ENCODE assay signal across 8 cellular contexts in genomic region chr20:48827880-48828733, GRCh38. TPM values are rescaled to one million over a fixed set of nuclear protein-coding genes. Genes with fewer than 3 reads are reported as not detected.
A peak's percentile ranks its signal among the peaks of the same experiment; 100 is the strongest.
DNase-seq lines count a peak whose midpoint lies in the region; ATAC-seq and TF ChIP-seq lines count a peak whose summit lies in the region.

Gene PREX1, minus strand, starts transcription at chr20:48827999. Its CDS starts 139 bp downstream, at chr20:48827860.

- POLR2A ChIA-PET in OCI-LY7 (lab: Charles Lee), result interaction anchor here (0.5 to 1.2 kb wide), 3 partner anchors 17 to 77 kb away, joined by 3 to 7 read pairs (median 3); no protein-coding TSS in a partner anchor

- H3K79me2 ChIP-seq in OCI-LY7 (ENCODE audit: insufficient read depth, low read depth, low read length), result peaks cover 43% of the 10 kb centered on the region; the same call in 1 of the 2 replicates

- TF ChIP-seq CTCF in OCI-LY7 (conservative IDR thresholded peaks at IDR 0.05; ENCODE audit: low read length), result peak; percentile 15; the same call in 1 of the 2 replicates

- ATAC-seq in GM18907 (IDR thresholded peaks at IDR 0.05; ENCODE audit: unreplicated experiment) (peak; percentile 41), HG03280 (IDR thresholded peaks at IDR 0.05; ENCODE audit: unreplicated experiment) (peak; percentile 56)
- peak; percentile 83 for ATAC-seq in natural killer cell treated with Interleukin-12 subunit alpha and Interleukin-12 subunit beta and Interleukin-15 and Interleukin-18, amount 100 ng/mL, for 72 hours

- peak within 1 kb of the TSS; percentile 91 for H3K4me3 ChIP-seq in OCI-LY7 (ENCODE audit: low read depth, low read length, poor library complexity, severe bottlenecking)

- CTCF ChIA-PET in OCI-LY7 (lab: Charles Lee; ENCODE audit: unreplicated experiment), result interaction anchor here (1.2 kb wide), 1 partner anchor 171 kb away, joined by 3 read pairs; no protein-coding TSS in a partner anchor

- no TSS peak for BruUV-seq in OCI-LY7 (replicated peaks; lab: Mats Ljungman, UMichigan)

- H3K27ac ChIP-seq in OCI-LY7 (ENCODE audit: low read depth, low read length, poor library complexity, severe bottlenecking), result peak within 1 kb of the TSS; percentile 93

- peaks cover 4% of the 10 kb centered on the region for H3K36me3 Mint-ChIP-seq in activated T-helper 1 cell treated with anti-CD3 and anti-CD28 coated beads, Interleukin-12 subunit alpha, Interleukin-12 subunit beta, Interleukin-2, Interleukin-4 antibody, amounts not matched to agents 30 ng/mL and 10 ng/mL and 1 ng/mL, durations not matched to agents 14 hours and 24 hours and 36 hours (ENCODE audit: low read depth)
- no peaks in the 10 kb centered on the region for H3K36me3 Mint-ChIP-seq in natural killer cell treated with Interleukin-12 subunit alpha and Interleukin-12 subunit beta and Interleukin-15 and Interleukin-18, amount 100 ng/mL, for 72 hours

- H3K4me1 Mint-ChIP-seq in activated T-helper 1 cell treated with anti-CD3 and anti-CD28 coated beads, Interleukin-12 subunit alpha, Interleukin-12 subunit beta, Interleukin-2, Interleukin-4 antibody, amounts not matched to agents 30 ng/mL and 10 ng/mL and 1 ng/mL, durations not matched to agents 14 hours and 24 hours and 36 hours (ENCODE audit: low read depth), result peaks cover 56% of the 10 kb centered on the region
- H3K4me1 Mint-ChIP-seq in natural killer cell treated with Interleukin-12 subunit alpha and Interleukin-12 subunit beta and Interleukin-15 and Interleukin-18, amount 100 ng/mL, for 72 hours (ENCODE audit: low read depth in 2 of 2), result peaks cover 38 to 53% of the 10 kb centered on the region in 2 donors

- no peaks in the 10 kb centered on the region for H4K20me1 ChIP-seq in OCI-LY7 (ENCODE audit: insufficient read depth, low read length)

- H3K27me3 Mint-ChIP-seq in activated T-helper 1 cell treated with anti-CD3 and anti-CD28 coated beads, Interleukin-12 subunit alpha, Interleukin-12 subunit beta, Interleukin-2, Interleukin-4 antibody, amounts not matched to agents 30 ng/mL and 10 ng/mL and 1 ng/mL, durations not matched to agents 14 hours and 24 hours and 36 hours (ENCODE audit: insufficient read depth), result peaks cover 7% of the 10 kb centered on the region
- no peaks in the 10 kb centered on the region for H3K27me3 Mint-ChIP-seq in natural killer cell treated with Interleukin-12 subunit alpha and Interleukin-12 subunit beta and Interleukin-15 and Interleukin-18, amount 100 ng/mL, for 72 hours

- H3K9me2 ChIP-seq in OCI-LY7 (ENCODE audit: insufficient read depth, low read length), result no peaks in the 10 kb centered on the region

- peak within 1 kb of the TSS; percentile 98 for H3K27ac Mint-ChIP-seq in activated T-helper 1 cell treated with anti-CD3 and anti-CD28 coated beads, Interleukin-12 subunit alpha, Interleukin-12 subunit beta, Interleukin-2, Interleukin-4 antibody, amounts not matched to agents 30 ng/mL and 10 ng/mL and 1 ng/mL, durations not matched to agents 14 hours and 24 hours and 36 hours
- H3K27ac Mint-ChIP-seq in natural killer cell treated with Interleukin-12 subunit alpha and Interleukin-12 subunit beta and Interleukin-15 and Interleukin-18, amount 100 ng/mL, for 72 hours, result peak within 1 kb of the TSS; percentile 87 to 98

- H3K9me3 Mint-ChIP-seq in activated T-helper 1 cell treated with anti-CD3 and anti-CD28 coated beads, Interleukin-12 subunit alpha, Interleukin-12 subunit beta, Interleukin-2, Interleukin-4 antibody, amounts not matched to agents 30 ng/mL and 10 ng/mL and 1 ng/mL, durations not matched to agents 14 hours and 24 hours and 36 hours, result no peaks in the 10 kb centered on the region
- no peaks in the 10 kb centered on the region for H3K9me3 Mint-ChIP-seq in natural killer cell treated with Interleukin-12 subunit alpha and Interleukin-12 subunit beta and Interleukin-15 and Interleukin-18, amount 100 ng/mL, for 72 hours

- no peaks in the 10 kb centered on the region for H3K9me3 ChIP-seq in OCI-LY7 (ENCODE audit: low read length)

- peak within 1 kb of the TSS; percentile 97 for H3K4me3 Mint-ChIP-seq in activated T-helper 1 cell treated with anti-CD3 and anti-CD28 coated beads, Interleukin-12 subunit alpha, Interleukin-12 subunit beta, Interleukin-2, Interleukin-4 antibody, amounts not matched to agents 30 ng/mL and 10 ng/mL and 1 ng/mL, durations not matched to agents 14 hours and 24 hours and 36 hours
- peak within 1 kb of the TSS; percentile 85 for H3K4me3 Mint-ChIP-seq in natural killer cell treated with Interleukin-12 subunit alpha and Interleukin-12 subunit beta and Interleukin-15 and Interleukin-18, amount 100 ng/mL, for 72 hours

- DNase-seq in AG08396 (ENCODE audit: low spot score) (peak; percentile 86), OCI-LY7 (ENCODE audit: low spot score) (peak; percentile 95), fibroblast of peridontal ligament (ENCODE audit: extremely low read depth) (peak; percentile 64)
- peak; percentile 84 for DNase-seq in activated T-helper 1 cell treated with anti-CD3 and anti-CD28 coated beads, Interleukin-12 subunit alpha, Interleukin-12 subunit beta, Interleukin-2, Interleukin-4 antibody, amounts not matched to agents 30 ng/mL and 10 ng/mL and 1 ng/mL, durations not matched to agents 14 hours and 24 hours and 36 hours (ENCODE audit: low spot score)
- peak; percentile 94 for DNase-seq in natural killer cell treated with Interleukin-12 subunit alpha and Interleukin-12 subunit beta and Interleukin-15 and Interleukin-18, amount 100 ng/mL, for 72 hours (ENCODE audit: low spot score)
- peak; percentile 15 to 63 (median 53) for DNase-seq in stimulated activated naive CD4-positive, alpha-beta T cell (lab: John Stamatoyannopoulos, UW)

- peak within 1 kb of the TSS; percentile 39 for H2AFZ ChIP-seq in OCI-LY7 (ENCODE audit: low read length)

- peaks cover 59% of the 10 kb centered on the region for H3K4me1 ChIP-seq in OCI-LY7 (ENCODE audit: insufficient read depth, low read length, poor library complexity, severe bottlenecking)

- H3K36me3 ChIP-seq in OCI-LY7 (ENCODE audit: insufficient read depth, low read length), result no peaks in the 10 kb centered on the region

- H3K4me2 ChIP-seq in OCI-LY7 (ENCODE audit: low read length), result peak within 1 kb of the TSS; percentile 76

- intact Hi-C loops in OCI-LY7 (cut with micrococcal nuclease; ENCODE audit: unreplicated experiment), result loop anchor here (1.0 to 5.0 kb wide), 4 partner anchors 18 to 171 kb away; no protein-coding TSS in a partner anchor
- intact Hi-C loops in activated T-helper 1 cell treated with anti-CD3 and anti-CD28 coated beads, Interleukin-12 subunit alpha, Interleukin-12 subunit beta, Interleukin-2, Interleukin-4 antibody, amounts not matched to agents 30 ng/mL and 10 ng/mL and 1 ng/mL, durations not matched to agents 14 hours and 24 hours and 36 hours (cut with micrococcal nuclease), result loop anchor here (1.0 to 5.0 kb wide), 2 partner anchors 93 to 219 kb away; partner anchors contain the start of genes ARFGEF2 and CSE1L

RNA-seq across cellular contexts. Expression of gene PREX1, which starts in this region (rescaled TPM):
- total RNA-seq in OCI-LY7 (2014; rRNA removed; shearing (Covaris generic)), result 20.2 and 25.3 TPM in 2 replicates
- total RNA-seq in OCI-LY7 (2022), result 20.7 and 24.7 TPM in 2 replicates
- 68.2 and 69.4 TPM in 2 replicates for total RNA-seq in activated T-helper 1 cell treated with anti-CD3 and anti-CD28 coated beads, Interleukin-12 subunit alpha, Interleukin-12 subunit beta, Interleukin-2, Interleukin-4 antibody, amounts not matched to agents 30 ng/mL and 10 ng/mL and 1 ng/mL, durations not matched to agents 14 hours and 24 hours and 36 hours
- total RNA-seq in natural killer cell treated with Interleukin-12 subunit alpha and Interleukin-12 subunit beta and Interleukin-15 and Interleukin-18, amount 100 ng/mL, for 72 hours, result 100 to 1,000 TPM; 132 to 167 TPM

Comparison
In these comparisons a context has a peak if more than half of its experiments do, and no peak if none do; other contexts are left out.
1. Peak in every context shown above with its lines: DNase-seq, ATAC-seq, H3K4me3 ChIP-seq and H3K27ac ChIP-seq.